Comparison of ENCODE assay signal across 29 cellular contexts in genomic region chr17:43353364-43353763, GRCh38.
"Had no signal": no experiment of that assay in that cellular context is flagged by ENCODE, and none has a peak within 500 bp of the region (broad histone marks: within the 10 kb centered on the region; RNA-seq: fewer than 3 reads in every experiment).

No MANE protein-coding gene starts in this region.

- H3K27ac Mint-ChIP-seq: activated naive CD8-positive, alpha-beta T cell; natural killer cell treated with Interleukin-12 subunit alpha and Interleukin-12 subunit beta and Interleukin-15 and Interleukin-18, amount 100 ng/mL, for 72 hours; progenitor cell of endocrine pancreas; stimulated activated effector memory CD8-positive, alpha-beta T cell treated with anti-CD3 and anti-CD28 coated beads, Interleukin-12 subunit alpha, Interleukin-12 subunit beta, amount 100 ng/mL, for 72 hours; stimulated activated naive CD8-positive, alpha-beta T cell treated with anti-CD3 and anti-CD28 coated beads, Interleukin-15, Interleukin-2, amounts not matched to agents 100 ng/mL and 50 ng/mL, for 24 hours had no signal

- ATAC-seq: gastroesophageal sphincter; left cardiac atrium; left ventricle myocardium superior; mucosa of descending colon; natural killer cell treated with Interleukin-12 subunit alpha and Interleukin-12 subunit beta and Interleukin-15 and Interleukin-18, amount 100 ng/mL, for 72 hours; sciatic nerve; stimulated activated effector memory CD8-positive, alpha-beta T cell treated with anti-CD3 and anti-CD28 coated beads, Interleukin-12 subunit alpha, Interleukin-12 subunit beta, amount 100 ng/mL, for 72 hours had no signal

- FAIRE-seq: keratinocyte, small intestine, urothelium cell line had no signal

- H3K27me3 Mint-ChIP-seq: activated naive CD8-positive, alpha-beta T cell; brain; natural killer cell treated with Interleukin-12 subunit alpha and Interleukin-12 subunit beta and Interleukin-15 and Interleukin-18, amount 100 ng/mL, for 72 hours; progenitor cell of endocrine pancreas; stimulated activated naive CD8-positive, alpha-beta T cell treated with anti-CD3 and anti-CD28 coated beads, Interleukin-15, Interleukin-2, amounts not matched to agents 100 ng/mL and 50 ng/mL, for 24 hours had no signal

- DNase-seq: activated CD4-positive, alpha-beta T cell treated with anti-CD3 and anti-CD28 coated beads for 4 hours; activated CD4-positive, alpha-beta T cell treated with anti-CD3 and anti-CD28 coated beads, Interleukin-2, amount 50 U/mL, for 48 hours; activated CD4-positive, CD25-positive, alpha-beta regulatory T cell; activated CD8-positive, alpha-beta memory T cell treated with anti-CD3 and anti-CD28 coated beads for 24 hours; activated T-cell treated with anti-CD3 and anti-CD28 coated beads, Interleukin-2, amount 50 U/mL, for 1 hour; adrenal gland; aorta; cerebellar nuclear complex; colonic mucosa; effector memory CD4-positive, alpha-beta T cell; hippocampal formation; left cardiac atrium; left ventricle myocardium superior; mucosa of descending colon; retina; small intestine; stimulated activated CD4-positive, alpha-beta T cell treated with anti-CD3 and anti-CD28 coated beads, Interleukin-4, amount 100 ng/mL, for 24 hours; T-helper 1 cell; trophoblast cell had no signal

- H3K4me3 Mint-ChIP-seq: activated naive CD8-positive, alpha-beta T cell; brain; natural killer cell treated with Interleukin-12 subunit alpha and Interleukin-12 subunit beta and Interleukin-15 and Interleukin-18, amount 100 ng/mL, for 72 hours; stimulated activated effector memory CD8-positive, alpha-beta T cell treated with anti-CD3 and anti-CD28 coated beads, Interleukin-12 subunit alpha, Interleukin-12 subunit beta, amount 100 ng/mL, for 72 hours; stimulated activated naive CD8-positive, alpha-beta T cell treated with anti-CD3 and anti-CD28 coated beads, Interleukin-15, Interleukin-2, amounts not matched to agents 100 ng/mL and 50 ng/mL, for 24 hours had no signal
